13 cellular contexts compared by ENCODE assay signal in genomic region chr9:35827486-35827885, GRCh38. TPM values are rescaled to one million over a fixed set of nuclear protein-coding genes. Genes with fewer than 3 reads are reported as not detected.
DNase-seq lines count a peak whose midpoint lies in the region; ATAC-seq and TF ChIP-seq lines count a peak whose summit lies in the region.
"Had no signal": no experiment of that assay in that cellular context is flagged by ENCODE, and none has a peak within 500 bp of the region (broad histone marks: within the 10 kb centered on the region; RNA-seq: fewer than 3 reads in every experiment).

No MANE protein-coding gene starts in this region.

- intact Hi-C loops in activated T-helper 2 cell treated with anti-CD3 and anti-CD28 coated beads, Interferon-gamma antibody, Interleukin-2, Interleukin-4, amounts not matched to agents 10 μg/mL and 5 μg/mL and 100 μg/mL, durations not matched to agents 14 hours and 24 hours and 36 hours (cut with micrococcal nuclease): loop anchor here (5.0 kb wide), 1 partner anchor 80 kb away; the partner anchor contains the start of genes GBA2 and RGP1

- ATAC-seq in activated T-cell treated with anti-CD3 and anti-CD28 coated beads, Interleukin-2, amount 50 U/mL, for 72 hours (replicated peaks in 1 of 2): no peak
- peak; percentile 23 for ATAC-seq in thoracic aorta (ENCODE audit: insufficient number of reproducible peaks, low FRiP score, low read depth)
- no peak for ATAC-seq in GM21360 (IDR thresholded peaks at IDR 0.05; ENCODE audit: unreplicated experiment)
- ATAC-seq: HCT116; stimulated activated naive CD8-positive, alpha-beta T cell treated with anti-CD3 and anti-CD28 coated beads, Interleukin-15, Interleukin-2, amounts not matched to agents 100 U/mL and 50 U/mL, for 24 hours had no signal

- H3K36me3 Mint-ChIP-seq in activated T-cell treated with anti-CD3 and anti-CD28 coated beads, Interleukin-2, amount 50 U/mL, for 72 hours (ENCODE audit: insufficient read depth in 2 of 2): no peaks in the 10 kb centered on the region
- H3K36me3 Mint-ChIP-seq in activated T-helper 2 cell treated with anti-CD3 and anti-CD28 coated beads, Interferon-gamma antibody, Interleukin-2, Interleukin-4, amounts not matched to agents 10 μg/mL and 5 μg/mL and 100 μg/mL, durations not matched to agents 14 hours and 24 hours and 36 hours (ENCODE audit: low read depth): no peaks in the 10 kb centered on the region

- H3K4me3 Mint-ChIP-seq in activated T-cell treated with anti-CD3 and anti-CD28 coated beads, Interleukin-2, amount 50 U/mL, for 72 hours: peak overlapping the region; percentile 1 to 99
- H3K4me3 Mint-ChIP-seq in activated T-helper 2 cell treated with anti-CD3 and anti-CD28 coated beads, Interferon-gamma antibody, Interleukin-2, Interleukin-4, amounts not matched to agents 10 μg/mL and 5 μg/mL and 100 μg/mL, durations not matched to agents 14 hours and 24 hours and 36 hours (ENCODE audit: low read depth): peak overlapping the region; percentile 20

- no peaks in the 10 kb centered on the region for H3K9me3 ChIP-seq in thoracic aorta

- no peak for TF ChIP-seq CTCF in foreskin fibroblast (IDR thresholded peaks at IDR 0.05; ENCODE audit: low read depth, low read length)
- TF ChIP-seq CTCF in thoracic aorta (IDR thresholded peaks at IDR 0.05): no peak

- H3K4me1 ChIP-seq in thoracic aorta (ENCODE audit: control insufficient read depth in 1 of 2, low read depth in 2 of 2): peaks cover 11 to 48% of the 10 kb centered on the region in 2 donors

- peaks cover 10% of the 10 kb centered on the region for H3K27me3 Mint-ChIP-seq in activated T-cell treated with anti-CD3 and anti-CD28 coated beads, Interleukin-2, amount 50 U/mL, for 72 hours (ENCODE audit: low read depth)
- no peaks in the 10 kb centered on the region for H3K27me3 Mint-ChIP-seq in activated T-helper 2 cell treated with anti-CD3 and anti-CD28 coated beads, Interferon-gamma antibody, Interleukin-2, Interleukin-4, amounts not matched to agents 10 μg/mL and 5 μg/mL and 100 μg/mL, durations not matched to agents 14 hours and 24 hours and 36 hours (ENCODE audit: low read depth)

- no peak for DNase-seq in activated T-cell treated with anti-CD3 and anti-CD28 coated beads, Interleukin-2, amount 50 U/mL, for 72 hours
- DNase-seq in activated T-cell treated with anti-CD3 and anti-CD28 coated beads for 4 hours (no peak), foreskin fibroblast (peak; percentile 46 to 78), thoracic aorta (ENCODE audit: low spot score) (no peak), H4 (ENCODE audit: low spot score) (no peak), foreskin melanocyte (no peak)
- no peak for DNase-seq in activated T-helper 2 cell treated with anti-CD3 and anti-CD28 coated beads, Interferon-gamma antibody, Interleukin-2, Interleukin-4, amounts not matched to agents 10 μg/mL and 5 μg/mL and 100 μg/mL, durations not matched to agents 14 hours and 24 hours and 36 hours (ENCODE audit: low spot score)
- DNase-seq: activated effector memory CD4-positive, alpha-beta T cell treated with Interleukin-2 at 50 U/mL for 16 hours; Karpas-422; stimulated activated naive CD8-positive, alpha-beta T cell treated with anti-CD3 and anti-CD28 coated beads, Interleukin-15, Interleukin-2, amounts not matched to agents 100 U/mL and 50 U/mL, for 24 hours had no signal

- H3K4me3 ChIP-seq in foreskin fibroblast (ENCODE audit: low read depth in 1 of 2, low read length in 2 of 2) (no peak overlapping the region), thoracic aorta (no peak overlapping the region)

- H3K27me3 ChIP-seq in thoracic aorta (replicated peaks; ENCODE audit: insufficient read depth): no peaks in the 10 kb centered on the region

- H3K9me3 Mint-ChIP-seq in activated T-cell treated with anti-CD3 and anti-CD28 coated beads, Interleukin-2, amount 50 U/mL, for 72 hours: no peaks in the 10 kb centered on the region
- H3K9me3 Mint-ChIP-seq in activated T-helper 2 cell treated with anti-CD3 and anti-CD28 coated beads, Interferon-gamma antibody, Interleukin-2, Interleukin-4, amounts not matched to agents 10 μg/mL and 5 μg/mL and 100 μg/mL, durations not matched to agents 14 hours and 24 hours and 36 hours: no peaks in the 10 kb centered on the region

- no peaks in the 10 kb centered on the region for H3K36me3 ChIP-seq in thoracic aorta

- peak overlapping the region; percentile 77 to 88 for H3K27ac ChIP-seq in thoracic aorta

- no peak overlapping the region for H3K27ac Mint-ChIP-seq in activated T-cell treated with anti-CD3 and anti-CD28 coated beads, Interleukin-2, amount 50 U/mL, for 72 hours
- no peak overlapping the region for H3K27ac Mint-ChIP-seq in activated T-helper 2 cell treated with anti-CD3 and anti-CD28 coated beads, Interferon-gamma antibody, Interleukin-2, Interleukin-4, amounts not matched to agents 10 μg/mL and 5 μg/mL and 100 μg/mL, durations not matched to agents 14 hours and 24 hours and 36 hours

- H3K4me1 Mint-ChIP-seq in activated T-cell treated with anti-CD3 and anti-CD28 coated beads, Interleukin-2, amount 50 U/mL, for 72 hours (ENCODE audit: low read depth): peaks cover 43% of the 10 kb centered on the region
- peaks cover 18% of the 10 kb centered on the region for H3K4me1 Mint-ChIP-seq in activated T-helper 2 cell treated with anti-CD3 and anti-CD28 coated beads, Interferon-gamma antibody, Interleukin-2, Interleukin-4, amounts not matched to agents 10 μg/mL and 5 μg/mL and 100 μg/mL, durations not matched to agents 14 hours and 24 hours and 36 hours (ENCODE audit: low read depth)

RNA-seq across cellular contexts. Expression of gene FAM221B, which starts 1.0 kb away (rescaled TPM):
- not detected for total RNA-seq in activated T-cell treated with anti-CD3 and anti-CD28 coated beads, Interleukin-2, amount 50 U/mL, for 72 hours
- total RNA-seq in activated T-helper 2 cell treated with anti-CD3 and anti-CD28 coated beads, Interferon-gamma antibody, Interleukin-2, Interleukin-4, amounts not matched to agents 10 μg/mL and 5 μg/mL and 100 μg/mL, durations not matched to agents 14 hours and 24 hours and 36 hours: not detected in 2 replicates
- not detected for total RNA-seq in thoracic aorta
- not detected in 2 replicates for total RNA-seq in H4 (2014; rRNA removed; shearing (Covaris generic))
- total RNA-seq: omental fat pad had no signal

RNA-seq across cellular contexts. Expression of gene TMEM8B, which starts 1.5 kb away (rescaled TPM):
- 1 to 10 TPM; 8.4 to 9.1 TPM for total RNA-seq in activated T-cell treated with anti-CD3 and anti-CD28 coated beads, Interleukin-2, amount 50 U/mL, for 72 hours
- total RNA-seq in activated T-helper 2 cell treated with anti-CD3 and anti-CD28 coated beads, Interferon-gamma antibody, Interleukin-2, Interleukin-4, amounts not matched to agents 10 μg/mL and 5 μg/mL and 100 μg/mL, durations not matched to agents 14 hours and 24 hours and 36 hours: 3.0 and 3.4 TPM in 2 replicates
- 10 to 100 TPM; 14.6 to 24.2 TPM for total RNA-seq in thoracic aorta
- 2.1 and 4.2 TPM in 2 replicates for total RNA-seq in H4 (2014; rRNA removed; shearing (Covaris generic))

RNA-seq across cellular contexts. Expression of gene HINT2, which starts 12.6 kb away (rescaled TPM):
- 10 to 100 TPM; 69.2 to 80.9 TPM for total RNA-seq in activated T-cell treated with anti-CD3 and anti-CD28 coated beads, Interleukin-2, amount 50 U/mL, for 72 hours
- total RNA-seq in activated T-helper 2 cell treated with anti-CD3 and anti-CD28 coated beads, Interferon-gamma antibody, Interleukin-2, Interleukin-4, amounts not matched to agents 10 μg/mL and 5 μg/mL and 100 μg/mL, durations not matched to agents 14 hours and 24 hours and 36 hours: 49.4 and 49.7 TPM in 2 replicates
- total RNA-seq in thoracic aorta: 10 to 100 TPM; 18.4 to 45.4 TPM
- total RNA-seq in H4 (2014; rRNA removed; shearing (Covaris generic)): 88.2 and 95.4 TPM in 2 replicates

RNA-seq across cellular contexts. Expression of gene SPAG8, which starts 15.4 kb away (rescaled TPM):
- total RNA-seq in activated T-cell treated with anti-CD3 and anti-CD28 coated beads, Interleukin-2, amount 50 U/mL, for 72 hours: 1 to 10 TPM; 1.1 to 1.4 TPM
- total RNA-seq in activated T-helper 2 cell treated with anti-CD3 and anti-CD28 coated beads, Interferon-gamma antibody, Interleukin-2, Interleukin-4, amounts not matched to agents 10 μg/mL and 5 μg/mL and 100 μg/mL, durations not matched to agents 14 hours and 24 hours and 36 hours: 0.82 and 1.5 TPM in 2 replicates
- 1 to 10 TPM in 1 of 2 donors, under 1 TPM in 1; 0.21 to 5.7 TPM for total RNA-seq in thoracic aorta
- 0.99 TPM in 2 replicates for total RNA-seq in H4 (2014; rRNA removed; shearing (Covaris generic))

RNA-seq across cellular contexts. Expression of gene NPR2, which starts 36.1 kb away (rescaled TPM):
- 10 to 100 TPM in 1 of 2 donors, 1 to 10 TPM in 1; 6.7 to 11.5 TPM for total RNA-seq in activated T-cell treated with anti-CD3 and anti-CD28 coated beads, Interleukin-2, amount 50 U/mL, for 72 hours
- total RNA-seq in activated T-helper 2 cell treated with anti-CD3 and anti-CD28 coated beads, Interferon-gamma antibody, Interleukin-2, Interleukin-4, amounts not matched to agents 10 μg/mL and 5 μg/mL and 100 μg/mL, durations not matched to agents 14 hours and 24 hours and 36 hours: 10.4 and 12.0 TPM in 2 replicates
- 10 to 100 TPM; 30.8 to 38.2 TPM for total RNA-seq in thoracic aorta
- total RNA-seq in H4 (2014; rRNA removed; shearing (Covaris generic)): 0.25 and 2.9 TPM in 2 replicates

Comparison
In these comparisons a context has a peak if more than half of its experiments do, and no peak if none do; other contexts are left out.
1. DNase-seq: peak in foreskin fibroblast (2 of 2); none in activated T-cell treated with anti-CD3 and anti-CD28 coated beads, Interleukin-2, amount 50 U/mL, for 72 hours (0 of 2), activated T-cell treated with anti-CD3 and anti-CD28 coated beads for 4 hours (single experiment), activated T-helper 2 cell treated with anti-CD3 and anti-CD28 coated beads, Interferon-gamma antibody, Interleukin-2, Interleukin-4, amounts not matched to agents 10 μg/mL and 5 μg/mL and 100 μg/mL, durations not matched to agents 14 hours and 24 hours and 36 hours (single experiment), thoracic aorta (single experiment), H4 (single experiment) and foreskin melanocyte (single experiment).